8 cellular contexts compared by ENCODE assay signal in the genomic region with DNA sequence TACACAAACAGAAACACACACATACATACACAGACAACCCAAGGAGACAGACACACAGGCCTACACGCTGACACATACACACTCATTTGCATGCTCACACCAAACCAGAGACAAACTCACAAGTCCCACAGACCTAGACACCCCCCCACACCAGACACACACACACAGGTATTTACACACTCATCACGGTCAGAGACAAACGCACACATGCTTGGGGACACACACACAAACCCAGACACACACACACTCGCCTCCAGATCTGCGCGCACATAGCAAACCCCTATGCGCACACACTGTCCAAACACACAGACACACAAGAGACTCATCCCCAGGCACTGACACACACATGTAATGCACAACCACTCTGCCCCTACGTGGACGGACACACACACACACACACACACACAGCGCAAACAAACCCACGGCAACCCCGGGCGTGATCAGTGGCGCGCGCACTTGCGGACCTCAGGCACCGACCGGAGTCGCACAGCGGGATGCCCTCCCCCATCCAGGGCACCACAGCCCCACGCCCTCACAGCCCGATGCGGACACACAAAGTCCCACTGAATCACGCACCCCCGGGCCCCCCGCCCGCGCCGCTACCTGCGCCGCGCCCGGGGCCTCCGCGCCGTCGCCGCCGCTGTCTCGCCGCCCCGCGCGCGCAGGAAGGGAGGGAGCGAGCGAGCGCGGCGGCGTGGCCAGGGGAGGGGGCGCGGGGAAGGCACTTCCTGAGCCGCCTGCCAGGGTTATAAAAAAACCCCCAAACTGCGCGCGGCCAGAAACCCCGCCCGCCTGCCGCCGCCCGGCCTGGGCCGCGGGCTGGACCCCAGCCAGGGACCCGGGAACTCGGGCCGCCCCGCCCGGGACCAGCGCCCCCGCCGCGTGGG. TPM values are rescaled to one million over a fixed set of nuclear protein-coding genes. Genes with fewer than 3 reads are reported as not detected.
DNase-seq lines count a peak whose midpoint lies in the region; ATAC-seq and TF ChIP-seq lines count a peak whose summit lies in the region.

Gene ADAMTS10 (minus strand): TSS at position 675 of the 887 bp plus-strand sequence. CDS start 5,005 bp downstream, outside the sequence.

- no peak within 1 kb of the TSS for H2AFZ ChIP-seq in Karpas-422 (ENCODE audit: low read length)

- H3K4me1 ChIP-seq in ES-I3 (ENCODE audit: insufficient read depth, low read length): peaks cover 11% of the 10 kb centered on the region; the same call in 1 of the 2 replicates
- peaks cover 0 to 23% of the 10 kb centered on the region in 2 donors for H3K4me1 ChIP-seq in left lung
- no peaks in the 10 kb centered on the region for H3K4me1 ChIP-seq in Karpas-422 (ENCODE audit: low read length)

- intact Hi-C loops in left lung (cut with DNase I): no loop called here

- no peak for TF ChIP-seq CTCF in left lung (IDR thresholded peaks at IDR 0.05)

- DNase-seq in T-helper 22 cell (ENCODE audit: low read depth) (peak; percentile 10), caudate nucleus (lab: John Stamatoyannopoulos, UW) (peak in 5 of 61 donors; percentile 3 to 30 (median 14)), left lung (peak in 1 of 2 donors; percentile 72), Karpas-422 (no peak)
- DNase-seq in stimulated activated CD4-positive, alpha-beta T cell treated with anti-CD3 and anti-CD28 coated beads, Interleukin-4, amount 100 ng/mL, for 4 hours: peak; percentile 16 to 33

- H3K27ac ChIP-seq in caudate nucleus (ENCODE audit: low read depth, low read length) (peak within 1 kb of the TSS; percentile 48), left lung (peak within 1 kb of the TSS; percentile 65 to 76), Karpas-422 (ENCODE audit: low read length) (no peak within 1 kb of the TSS)

- H4K20me1 ChIP-seq in Karpas-422 (ENCODE audit: insufficient read depth, low read depth, low read length): no peaks in the 10 kb centered on the region

- H3K9me2 ChIP-seq in Karpas-422 (replicated peaks; ENCODE audit: insufficient read depth, low read length): no peaks in the 10 kb centered on the region

- no peak within 1 kb of the TSS for H3K4me2 ChIP-seq in Karpas-422 (ENCODE audit: low read depth, low read length, poor library complexity, severe bottlenecking)

- no peaks in the 10 kb centered on the region for H3K79me2 ChIP-seq in Karpas-422 (ENCODE audit: low read length)

- H3K9me3 ChIP-seq in ES-I3 (ENCODE audit: control insufficient read depth, insufficient read depth, low read length) (no peaks in the 10 kb centered on the region), left lung (no peaks in the 10 kb centered on the region), Karpas-422 (ENCODE audit: low read length) (no peaks in the 10 kb centered on the region)

- peak; percentile 14 for ATAC-seq in left lung
- no peak for ATAC-seq in GM21526 (IDR thresholded peaks at IDR 0.05; ENCODE audit: low FRiP score, unreplicated experiment)
- no peak for ATAC-seq in GM19035 (IDR thresholded peaks at IDR 0.05; ENCODE audit: unreplicated experiment)

- H3K27me3 ChIP-seq in left lung: peaks cover 0 to 30% of the 10 kb centered on the region in 2 donors
- no peaks in the 10 kb centered on the region for H3K27me3 ChIP-seq in Karpas-422 (ENCODE audit: low read length)

- H3K36me3 ChIP-seq in ES-I3 (ENCODE audit: insufficient read depth, low read length) (no peaks in the 10 kb centered on the region; the same call in 1 of the 2 replicates), left lung (no peaks in the 10 kb centered on the region), Karpas-422 (ENCODE audit: insufficient read depth, low read length) (no peaks in the 10 kb centered on the region)

- peak within 1 kb of the TSS; percentile 46 to 47 for H3K4me3 ChIP-seq in left lung
- no peak within 1 kb of the TSS for H3K4me3 ChIP-seq in Karpas-422 (ENCODE audit: low read length)

- H3K9ac ChIP-seq in ES-I3 (ENCODE audit: low read depth, low read length): peak within 1 kb of the TSS; percentile 56
- H3K9ac ChIP-seq in Karpas-422 (ENCODE audit: low read length): no peak within 1 kb of the TSS

RNA-seq across cellular contexts. Expression of gene ADAMTS10, which starts in this region (rescaled TPM):
- 10 to 100 TPM; 18.5 to 23.9 TPM for total RNA-seq in left lung
- not detected in 2 replicates for total RNA-seq in Karpas-422 (2014; rRNA removed; shearing (Covaris generic); ENCODE audit: low replicate concordance)

Comparison
In these comparisons a context has a peak if more than half of its experiments do, and no peak if none do; other contexts are left out.
1. RNA of gene ADAMTS10 (total RNA-seq): 18.5 to 23.9 TPM in left lung; not detected in Karpas-422; every median in the first group is over 10 times any median in the second.